ENCODE assay signal across 17 cellular contexts in genomic region chr1:199410462-199410861, GRCh38.
"Had no signal": no experiment of that assay in that cellular context is flagged by ENCODE, and none has a peak within 500 bp of the region (broad histone marks: within the 10 kb centered on the region; RNA-seq: fewer than 3 reads in every experiment).

No MANE protein-coding gene starts in this region.

- H3K4me3 ChIP-seq: dorsolateral prefrontal cortex, heart right ventricle, prostate gland, right lobe of liver had no signal

- H3K9me3 ChIP-seq: prostate gland, right lobe of liver had no signal

- H3K4me1 ChIP-seq: heart right ventricle, parathyroid adenoma, prostate gland, right lobe of liver had no signal

- H3K27me3 ChIP-seq: dorsolateral prefrontal cortex, heart right ventricle, right lobe of liver had no signal

- H3K36me3 ChIP-seq: heart right ventricle, prostate gland, right lobe of liver had no signal

- ATAC-seq: heart right ventricle; natural killer cell treated with Interleukin-12 subunit alpha and Interleukin-12 subunit beta and Interleukin-15 and Interleukin-18, amount 100 ng/mL, for 72 hours; right lobe of liver had no signal

- FAIRE-seq: islet of Langerhans had no signal

- H3K27ac Mint-ChIP-seq: natural killer cell treated with Interleukin-12 subunit alpha and Interleukin-12 subunit beta and Interleukin-15 and Interleukin-18, amount 100 ng/mL, for 72 hours had no signal

- H3K79me2 ChIP-seq: parathyroid adenoma had no signal

- H3K36me3 Mint-ChIP-seq: natural killer cell treated with Interleukin-12 subunit alpha and Interleukin-12 subunit beta and Interleukin-15 and Interleukin-18, amount 100 ng/mL, for 72 hours had no signal

- DNase-seq: cortex of kidney; dorsolateral prefrontal cortex; effector CD8-positive, alpha-beta T cell; foreskin melanocyte; heart right ventricle; hypothalamus; kidney glomerular epithelial cell; retina; right lobe of liver; stimulated activated CD4-positive, alpha-beta T cell treated with anti-CD3 and anti-CD28 coated beads, Interleukin-2, amount 100 ng/mL, for 24 hours; stimulated activated CD4-positive, alpha-beta T cell treated with anti-CD3 and anti-CD28 coated beads, Interleukin-4, amount 100 ng/mL, for 4 hours; stimulated activated naive CD4-positive, alpha-beta T cell treated with Interleukin-2 at 50 U/mL for 16 hours; trophoblast cell had no signal

- H3K4me3 Mint-ChIP-seq: natural killer cell treated with Interleukin-12 subunit alpha and Interleukin-12 subunit beta and Interleukin-15 and Interleukin-18, amount 100 ng/mL, for 72 hours had no signal

- H2AFZ ChIP-seq: parathyroid adenoma had no signal

- H3K9ac ChIP-seq: parathyroid adenoma had no signal

- H3K27ac ChIP-seq: dorsolateral prefrontal cortex, heart right ventricle, parathyroid adenoma, prostate gland, right lobe of liver had no signal
